ENCODE assay signal across 18 cellular contexts in the genomic region with DNA sequence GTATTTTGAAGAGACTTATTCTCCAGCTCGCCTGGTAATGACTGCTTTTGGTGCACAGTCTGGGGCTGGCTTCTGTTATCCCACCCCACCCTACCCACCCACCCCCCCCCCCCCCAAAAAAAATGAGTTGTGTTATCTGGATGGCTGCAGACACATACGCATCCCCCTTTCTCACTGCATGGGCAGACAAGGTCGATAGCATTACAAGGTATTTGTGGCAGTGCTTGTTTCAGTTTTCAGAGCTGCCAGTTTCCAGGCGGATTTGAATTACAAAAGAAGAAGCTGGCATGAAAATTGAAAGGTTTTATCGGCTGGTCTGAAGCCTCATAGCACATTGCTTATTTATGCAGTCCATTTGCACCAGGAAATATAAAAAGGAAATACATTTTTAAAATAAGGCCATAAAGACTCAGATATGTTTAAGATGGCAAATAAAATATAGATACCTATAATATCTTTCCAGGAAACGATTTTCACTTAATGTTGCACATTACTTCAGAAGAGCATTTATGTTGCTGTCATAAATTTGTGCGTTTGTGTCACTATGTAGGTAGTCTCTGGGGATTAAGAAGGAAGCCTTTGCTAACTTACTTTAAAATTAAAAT.
DNase-seq lines count a peak whose midpoint lies in the region; ATAC-seq, FAIRE-seq and TF ChIP-seq lines count a peak whose summit lies in the region.
"Had no signal": no experiment of that assay in that cellular context is flagged by ENCODE, and none has a peak within 500 bp of the region (broad histone marks: within the 10 kb centered on the region; RNA-seq: fewer than 3 reads in every experiment).

No MANE protein-coding gene starts in this region.

- no peak for TF ChIP-seq CTCF in BE2C (IDR thresholded peaks at IDR 0.05; ENCODE audit: low read depth, low read length)
- no peak for TF ChIP-seq CTCF in SU-DHL-6 (IDR thresholded peaks at IDR 0.05; ENCODE audit: insufficient read depth, low read length, poor library complexity, severe bottlenecking)

- peak; percentile 11 for DNase-seq in BE2C
- DNase-seq in HAP-1 (ENCODE audit: low spot score in 2 of 2), result peak; percentile 11 to 31
- DNase-seq in midbrain (lab: John Stamatoyannopoulos, UW), result peak; percentile 7
- no peak for DNase-seq in Right ventricle myocardium superior
- no peak for DNase-seq in G401 (ENCODE audit: low spot score)
- DNase-seq in GM19239 (ENCODE audit: insufficient read length, low spot score), result no peak
- DNase-seq: activated CD4-positive, alpha-beta T cell treated with anti-CD3 and anti-CD28 coated beads for 48 hours; activated naive CD4-positive, alpha-beta T cell treated with anti-CD3 and anti-CD28 coated beads, Interleukin-2, amount 10 ng/mL, durations not matched to agents 7 days and 5 days; body of pancreas; mammary epithelial cell; MM.1S; NCI-H2081; NCI-H774; stimulated activated naive CD8-positive, alpha-beta T cell treated with anti-CD3 and anti-CD28 coated beads, Interleukin-15, amount 100 ng/mL, for 72 hours had no signal

- H3K9ac ChIP-seq in SU-DHL-6 (ENCODE audit: low read length), result peak overlapping the region; percentile 42
- H3K9ac ChIP-seq: neural progenitor cell had no signal

- H3K4me3 ChIP-seq in BE2C (ENCODE audit: low read depth, low read length), result peak overlapping the region; percentile 15; the same call in 1 of the 2 replicates
- H3K4me3 ChIP-seq in HAP-1, result no peak overlapping the region
- H3K4me3 ChIP-seq in SU-DHL-6 (ENCODE audit: insufficient read depth, low read length, poor library complexity, severe bottlenecking), result peak overlapping the region; percentile 28
- H3K4me3 ChIP-seq: body of pancreas, neural progenitor cell had no signal

- H3K27ac ChIP-seq in SU-DHL-6 (ENCODE audit: low read depth, low read length), result peak overlapping the region; percentile 93
- H3K27ac ChIP-seq: body of pancreas, neural progenitor cell, RWPE1 had no signal

- FAIRE-seq in GM19239 (lab: Jason Lieb, UNC), result no peak

- in situ Hi-C loops in HAP-1 (cut with MboI; ENCODE audit: low sequenced_read_pairs), result no loop called here
- in situ Hi-C loops in G401 (cut with HindIII; ENCODE audit: low sequenced_read_pairs), result no loop called here

- no peaks in the 10 kb centered on the region for H4K20me1 ChIP-seq in SU-DHL-6 (ENCODE audit: low read depth, low read length)

- H3K79me2 ChIP-seq in SU-DHL-6 (ENCODE audit: insufficient read depth, low read length), result peaks cover 97% of the 10 kb centered on the region

- H3K9me2 ChIP-seq in SU-DHL-6 (replicated peaks; ENCODE audit: insufficient read depth, low read length), result no peaks in the 10 kb centered on the region

- H2AFZ ChIP-seq in SU-DHL-6 (ENCODE audit: low read depth, low read length, severe bottlenecking), result no peak overlapping the region
- H2AFZ ChIP-seq: neural progenitor cell had no signal

- H3K36me3 ChIP-seq in BE2C (no peaks in the 10 kb centered on the region), HAP-1 (replicated peaks) (no peaks in the 10 kb centered on the region), SU-DHL-6 (ENCODE audit: low read length) (peaks cover 13% of the 10 kb centered on the region; the same call in 1 of the 2 replicates)
- H3K36me3 ChIP-seq: neural progenitor cell had no signal

- H3K4me2 ChIP-seq in SU-DHL-6 (ENCODE audit: low read depth, low read length, poor library complexity, severe bottlenecking), result peak overlapping the region; percentile 65
- H3K4me2 ChIP-seq: neural progenitor cell had no signal

- H3K4me1 ChIP-seq in BE2C, result peaks cover 43% of the 10 kb centered on the region
- peaks cover 18% of the 10 kb centered on the region for H3K4me1 ChIP-seq in HAP-1

- H3K9me3 ChIP-seq in BE2C (no peaks in the 10 kb centered on the region), HAP-1 (no peaks in the 10 kb centered on the region), SU-DHL-6 (ENCODE audit: insufficient read depth, low read length) (no peaks in the 10 kb centered on the region)
- H3K9me3 ChIP-seq: body of pancreas had no signal

- no peaks in the 10 kb centered on the region for H3K27me3 ChIP-seq in BE2C
- H3K27me3 ChIP-seq in HAP-1 (ENCODE audit: low read depth), result no peaks in the 10 kb centered on the region
- H3K27me3 ChIP-seq in SU-DHL-6 (ENCODE audit: low read length), result no peaks in the 10 kb centered on the region
- H3K27me3 ChIP-seq: body of pancreas, neural progenitor cell had no signal

- ATAC-seq in Right ventricle myocardium superior (ENCODE audit: poor library complexity) (no peak), GM18868 (IDR thresholded peaks at IDR 0.05; ENCODE audit: unreplicated experiment) (no peak)
- ATAC-seq: body of pancreas; stimulated activated naive CD8-positive, alpha-beta T cell treated with anti-CD3 and anti-CD28 coated beads, Interleukin-15, amount 100 ng/mL, for 72 hours had no signal

- intact Hi-C loops in Right ventricle myocardium superior (cut with DNase I), result no loop called here

- H3F3A ChIP-seq in SU-DHL-6 (ENCODE audit: insufficient read depth), result peaks cover 85% of the 10 kb centered on the region

Comparison
In these comparisons a context has a peak if more than half of its experiments do, and no peak if none do; other contexts are left out.
1. DNase-seq: peak in BE2C (single experiment), HAP-1 (2 of 2) and midbrain (single experiment); none in Right ventricle myocardium superior (single experiment), G401 (single experiment) and GM19239 (single experiment).